Comparison of ENCODE assay signal across 1 cellular context in the genomic region with DNA sequence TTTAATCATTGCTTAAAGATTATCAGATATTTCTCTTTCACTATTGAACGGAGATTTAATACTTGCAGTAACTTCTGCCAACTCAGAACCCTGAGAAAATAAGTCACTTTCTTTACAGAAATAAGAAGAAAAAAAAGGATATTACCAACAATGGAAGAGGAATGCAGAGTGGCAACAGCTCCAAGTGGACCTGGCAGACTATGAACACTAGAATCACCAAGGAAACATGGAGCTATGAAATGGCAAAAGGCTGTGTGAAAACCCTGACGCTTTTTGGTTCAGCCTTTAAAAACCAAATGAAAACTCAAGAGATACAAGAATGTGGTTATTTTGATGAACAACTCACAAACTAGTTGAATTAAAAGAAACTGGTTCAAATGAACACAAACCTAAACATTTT.
TF ChIP-seq lines count a peak whose summit lies in the region.

No MANE protein-coding gene starts in this region.

TF ChIP-seq in A549, 52 proteins besides CTCF, POLR2A, EP300 and RAD21 (continued from another document):
- TF ChIP-seq PHF8 (IDR thresholded peaks at IDR 0.05; ENCODE audit: borderline replicate concordance, low read depth) = no peak
- TF ChIP-seq ZFP36 (IDR thresholded peaks at IDR 0.05; ENCODE audit: borderline replicate concordance, partially characterized antibody) = no peak
- TF ChIP-seq ESRRA (IDR thresholded peaks at IDR 0.05; ENCODE audit: borderline replicate concordance, low read length) = no peak
- TF ChIP-seq, protein P1, sequence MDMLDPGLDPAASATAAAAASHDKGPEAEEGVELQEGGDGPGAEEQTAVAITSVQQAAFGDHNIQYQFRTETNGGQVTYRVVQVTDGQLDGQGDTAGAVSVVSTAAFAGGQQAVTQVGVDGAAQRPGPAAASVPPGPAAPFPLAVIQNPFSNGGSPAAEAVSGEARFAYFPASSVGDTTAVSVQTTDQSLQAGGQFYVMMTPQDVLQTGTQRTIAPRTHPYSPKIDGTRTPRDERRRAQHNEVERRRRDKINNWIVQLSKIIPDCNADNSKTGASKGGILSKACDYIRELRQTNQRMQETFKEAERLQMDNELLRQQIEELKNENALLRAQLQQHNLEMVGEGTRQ (IDR thresholded peaks at IDR 0.05) = no peak
- no peak for TF ChIP-seq EHF (CRISPR knock-in tag; IDR thresholded peaks at IDR 0.05)
- no peak for TF ChIP-seq KDM1A (IDR thresholded peaks at IDR 0.05; ENCODE audit: low read depth)
- no peak for TF ChIP-seq NR3C1 (IDR thresholded peaks at IDR 0.05)
- TF ChIP-seq HEYL (CRISPR knock-in tag; IDR thresholded peaks at IDR 0.05) = no peak
